Comparison of ENCODE assay signal across 23 cellular contexts in genomic region chr1:78408192-78408591, GRCh38.
"Had no signal": no experiment of that assay in that cellular context is flagged by ENCODE, and none has a peak within 500 bp of the region (broad histone marks: within the 10 kb centered on the region; RNA-seq: fewer than 3 reads in every experiment).

No MANE protein-coding gene starts in this region.

- H3K4me1 Mint-ChIP-seq: activated CD4-positive, alpha-beta T cell treated with anti-CD3 and anti-CD28 coated beads for 36 hours; central memory CD8-positive, alpha-beta T cell; naive thymus-derived CD4-positive, alpha-beta T cell; T-cell; WTC11 had no signal

- H3K27me3 Mint-ChIP-seq: central memory CD8-positive, alpha-beta T cell; naive thymus-derived CD4-positive, alpha-beta T cell had no signal

- H3K27me3 ChIP-seq: colonic mucosa, ovary, stomach, upper lobe of right lung had no signal

- H3K36me3 ChIP-seq: colonic mucosa, ovary, stomach, thoracic aorta, upper lobe of right lung had no signal

- H3K4me3 ChIP-seq: colonic mucosa, ovary, psoas muscle, skin epidermis, stomach, thoracic aorta, upper lobe of right lung had no signal

- H3K27ac ChIP-seq: colonic mucosa, ovary, psoas muscle, stomach, thoracic aorta, upper lobe of right lung had no signal

- H3K27ac Mint-ChIP-seq: activated CD4-positive, alpha-beta memory T cell treated with anti-CD3 and anti-CD28 coated beads for 36 hours; activated CD4-positive, alpha-beta T cell treated with anti-CD3 and anti-CD28 coated beads for 36 hours; activated naive CD8-positive, alpha-beta T cell; activated T-helper 1 cell treated with anti-CD3 and anti-CD28 coated beads, Interleukin-12 subunit alpha, Interleukin-12 subunit beta, Interleukin-2, Interleukin-4 antibody, amounts not matched to agents 30 ng/mL and 10 ng/mL and 1 ng/mL, durations not matched to agents 14 hours and 24 hours and 36 hours; naive thymus-derived CD4-positive, alpha-beta T cell; T-cell; WTC11 had no signal

- H3K4me3 Mint-ChIP-seq: activated CD4-positive, alpha-beta memory T cell treated with anti-CD3 and anti-CD28 coated beads for 36 hours; activated CD4-positive, alpha-beta T cell treated with anti-CD3 and anti-CD28 coated beads for 36 hours; activated naive CD8-positive, alpha-beta T cell; activated T-helper 1 cell treated with anti-CD3 and anti-CD28 coated beads, Interleukin-12 subunit alpha, Interleukin-12 subunit beta, Interleukin-2, Interleukin-4 antibody, amounts not matched to agents 30 ng/mL and 10 ng/mL and 1 ng/mL, durations not matched to agents 14 hours and 24 hours and 36 hours; central memory CD8-positive, alpha-beta T cell; naive thymus-derived CD4-positive, alpha-beta T cell; T-cell; WTC11 had no signal

- H3K36me3 Mint-ChIP-seq: activated CD4-positive, alpha-beta memory T cell treated with anti-CD3 and anti-CD28 coated beads for 36 hours; activated naive CD8-positive, alpha-beta T cell; naive thymus-derived CD4-positive, alpha-beta T cell; T-cell had no signal

- ATAC-seq: activated CD4-positive, alpha-beta T cell treated with anti-CD3 and anti-CD28 coated beads for 36 hours; naive thymus-derived CD4-positive, alpha-beta T cell; psoas muscle; right cardiac atrium; T-cell; upper lobe of right lung; WTC11 had no signal

- H3K4me1 ChIP-seq: colonic mucosa, psoas muscle, stomach, upper lobe of right lung had no signal

- DNase-seq: activated CD4-positive, alpha-beta memory T cell treated with anti-CD3 and anti-CD28 coated beads for 36 hours; activated CD4-positive, alpha-beta T cell treated with anti-CD3 and anti-CD28 coated beads for 36 hours; activated gamma-delta T cell treated with Interleukin-2 at 50 U/mL for 16 hours; activated T-cell treated with anti-CD3 and anti-CD28 coated beads for 4 hours; anterior cingulate cortex; colonic mucosa; erythroblast; mesendoderm; naive thymus-derived CD4-positive, alpha-beta T cell; ovary; stimulated activated CD4-positive, alpha-beta T cell treated with anti-CD3 and anti-CD28 coated beads, Interleukin-15, amount 100 ng/mL, for 24 hours; stimulated activated CD4-positive, alpha-beta T cell treated with anti-CD3 and anti-CD28 coated beads, Interleukin-2, amount 100 ng/mL, for 48 hours; stomach; T-cell; upper lobe of right lung had no signal

- H3K9me3 ChIP-seq: colonic mucosa, ovary, psoas muscle had no signal
